8 cellular contexts compared by ENCODE assay signal in the genomic region with DNA sequence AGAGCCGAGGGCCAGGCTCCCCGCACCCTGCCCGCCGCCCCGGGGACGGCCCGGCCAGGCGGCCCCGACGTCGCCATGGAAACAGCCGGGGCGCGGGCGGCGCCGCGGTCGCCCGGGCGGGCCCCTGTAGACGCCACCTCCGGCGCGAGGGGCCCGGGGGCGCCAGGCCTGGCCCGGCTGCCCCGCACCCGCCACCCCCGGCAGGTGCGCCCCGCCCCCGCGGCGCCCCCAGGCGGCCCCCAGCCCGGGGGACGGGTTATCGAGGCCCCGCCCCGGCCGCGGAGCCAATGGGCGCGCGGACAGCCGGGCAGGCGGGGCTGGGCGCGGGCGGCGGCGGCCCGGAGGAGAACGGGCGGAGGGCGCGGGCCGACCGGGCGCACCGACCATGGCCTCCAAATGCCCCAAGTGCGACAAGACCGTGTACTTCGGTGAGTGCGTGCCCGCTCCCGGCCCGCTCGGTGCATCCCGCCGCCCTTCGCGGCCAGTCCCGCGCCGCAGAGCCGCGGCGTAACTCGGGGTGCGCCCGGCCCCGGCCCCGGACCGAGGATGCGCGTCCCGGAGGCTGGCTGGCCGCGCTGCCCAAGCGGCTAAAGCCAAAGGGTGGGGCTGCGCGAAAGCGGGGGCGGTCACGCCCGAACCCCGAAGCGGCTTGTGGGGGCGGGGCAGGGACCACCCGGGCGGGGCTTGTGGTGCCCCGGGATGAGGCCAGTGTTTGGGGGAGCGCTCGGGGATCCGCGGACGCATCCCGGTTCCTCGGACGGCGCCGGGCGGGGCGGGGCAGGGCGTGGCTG. TPM values are rescaled to one million over a fixed set of nuclear protein-coding genes. Genes with fewer than 3 reads are reported as not detected.
DNase-seq lines count a peak whose midpoint lies in the region; ATAC-seq, FAIRE-seq and TF ChIP-seq lines count a peak whose summit lies in the region.

TSS of gene CRIP2 (plus strand) at position 344 of the 791 bp plus-strand sequence. CDS start at position 386, 42 bp downstream.

- CTCF ChIA-PET in activated CD8-positive, alpha-beta memory T cell treated with anti-CD3 and anti-CD28 coated beads, Interleukin-2, amount 10 ng/mL, durations not matched to agents 7 days and 5 days (lab: Charles Lee): interaction anchor here (0.9 to 2.5 kb wide), 2 partner anchors 15 kb away, joined by 3 to 11 read pairs; no protein-coding TSS in a partner anchor

- peak within 1 kb of the TSS; percentile 97 for H3K4me2 ChIP-seq in astrocyte (ENCODE audit: low read length)

- peak within 1 kb of the TSS; percentile 69 for H2AFZ ChIP-seq in astrocyte (ENCODE audit: low read depth, low read length)

- H3K9me3 ChIP-seq in astrocyte (ENCODE audit: insufficient read depth, low read depth, low read length) (no peaks in the 10 kb centered on the region), right atrium auricular region (no peaks in the 10 kb centered on the region)

- peak; percentile 61 for ATAC-seq in activated CD8-positive, alpha-beta memory T cell treated with anti-CD3 and anti-CD28 coated beads, Interleukin-2, amount 10 ng/mL, durations not matched to agents 7 days and 5 days
- ATAC-seq in GM19397 (IDR thresholded peaks at IDR 0.05; ENCODE audit: unreplicated experiment) (no peak), GM18519 (IDR thresholded peaks at IDR 0.05; ENCODE audit: low FRiP score, unreplicated experiment) (no peak)

- peak within 1 kb of the TSS; percentile 79 for H3K27ac ChIP-seq in astrocyte (ENCODE audit: low read depth, low read length)
- peak within 1 kb of the TSS; percentile 95 to 100 for H3K27ac ChIP-seq in right atrium auricular region

- H3K4me3 ChIP-seq in astrocyte (ENCODE audit: insufficient read depth, low read depth, low read length): peak within 1 kb of the TSS; percentile 73
- peak within 1 kb of the TSS; percentile 98 to 100 for H3K4me3 ChIP-seq in right atrium auricular region

- H3K36me3 ChIP-seq in astrocyte (ENCODE audit: insufficient read depth, low read length) (no peaks in the 10 kb centered on the region), right atrium auricular region (peaks cover 21% of the 10 kb centered on the region)

- peak within 1 kb of the TSS; percentile 88 for H3K9ac ChIP-seq in astrocyte (ENCODE audit: low read length)

- TF ChIP-seq CTCF in astrocyte (IDR thresholded peaks at IDR 0.05; ENCODE audit: insufficient read depth, low read depth, low read length): no peak
- no peak for TF ChIP-seq CTCF in right atrium auricular region (IDR thresholded peaks at IDR 0.05)

- peaks cover 29% of the 10 kb centered on the region for H3K4me1 ChIP-seq in astrocyte (ENCODE audit: insufficient read depth, low read length)
- H3K4me1 ChIP-seq in right atrium auricular region: peaks cover 0 to 77% of the 10 kb centered on the region in 2 donors

- DNase-seq in activated CD8-positive, alpha-beta memory T cell treated with anti-CD3 and anti-CD28 coated beads, Interleukin-2, amount 10 ng/mL, durations not matched to agents 7 days and 5 days: no peak
- no peak for DNase-seq in activated CD8-positive, alpha-beta memory T cell treated with anti-CD3 and anti-CD28 coated beads, Interleukin-2, amount 50 U/mL, for 48 hours
- DNase-seq in NCI-H2196 treated with DMSO at 0.1 percent for 48 hours (lab: John Stamatoyannopoulos, UW; ENCODE audit: unreplicated experiment) (peak; percentile 24), astrocyte (ENCODE audit: low read depth) (no peak), right atrium auricular region (ENCODE audit: low spot score) (no peak), pulmonary artery endothelial cell (ENCODE audit: low read depth, low spot score) (no peak)

- H3K27me3 Mint-ChIP-seq in activated CD8-positive, alpha-beta memory T cell treated with anti-CD3 and anti-CD28 coated beads, Interleukin-2, amount 10 ng/mL, durations not matched to agents 7 days and 5 days: peaks cover 26% of the 10 kb centered on the region
- H3K27me3 Mint-ChIP-seq in astrocyte (ENCODE audit: low read depth, unreplicated experiment): peaks cover 1% of the 10 kb centered on the region

- H4K20me1 ChIP-seq in astrocyte (ENCODE audit: insufficient read depth, low read length): peaks cover 34% of the 10 kb centered on the region

- H3K27me3 ChIP-seq in astrocyte (ENCODE audit: insufficient read depth, low read length) (no peaks in the 10 kb centered on the region), right atrium auricular region (no peaks in the 10 kb centered on the region)

- peaks cover 2% of the 10 kb centered on the region for H3K36me3 Mint-ChIP-seq in activated CD8-positive, alpha-beta memory T cell treated with anti-CD3 and anti-CD28 coated beads, Interleukin-2, amount 10 ng/mL, durations not matched to agents 7 days and 5 days
- H3K36me3 Mint-ChIP-seq in astrocyte (ENCODE audit: low read depth, unreplicated experiment): peaks cover under 1% of the 10 kb centered on the region

- H3K27ac Mint-ChIP-seq in activated CD8-positive, alpha-beta memory T cell treated with anti-CD3 and anti-CD28 coated beads, Interleukin-2, amount 10 ng/mL, durations not matched to agents 7 days and 5 days: no peak within 1 kb of the TSS
- H3K27ac Mint-ChIP-seq in astrocyte (ENCODE audit: unreplicated experiment): no peak within 1 kb of the TSS

- no peak for FAIRE-seq in astrocyte (lab: Jason Lieb, UNC)

- H3K4me1 Mint-ChIP-seq in activated CD8-positive, alpha-beta memory T cell treated with anti-CD3 and anti-CD28 coated beads, Interleukin-2, amount 10 ng/mL, durations not matched to agents 7 days and 5 days: no peaks in the 10 kb centered on the region
- peaks cover 4% of the 10 kb centered on the region for H3K4me1 Mint-ChIP-seq in astrocyte (ENCODE audit: low read depth, unreplicated experiment)

- H3K9me3 Mint-ChIP-seq in activated CD8-positive, alpha-beta memory T cell treated with anti-CD3 and anti-CD28 coated beads, Interleukin-2, amount 10 ng/mL, durations not matched to agents 7 days and 5 days (ENCODE audit: low read depth): no peaks in the 10 kb centered on the region
- no peaks in the 10 kb centered on the region for H3K9me3 Mint-ChIP-seq in astrocyte (ENCODE audit: unreplicated experiment)

- peak within 1 kb of the TSS; percentile 40 for H3K4me3 Mint-ChIP-seq in activated CD8-positive, alpha-beta memory T cell treated with anti-CD3 and anti-CD28 coated beads, Interleukin-2, amount 10 ng/mL, durations not matched to agents 7 days and 5 days
- H3K4me3 Mint-ChIP-seq in astrocyte (ENCODE audit: unreplicated experiment): peak within 1 kb of the TSS; percentile 78

- H3K79me2 ChIP-seq in astrocyte (ENCODE audit: insufficient read depth, low read length): peaks cover 25% of the 10 kb centered on the region

RNA-seq across cellular contexts. Expression of gene CRIP2, which starts in this region (rescaled TPM):
- under 1 TPM in 1 of 2 experiments, not detected in 1; 0.68 TPM for total RNA-seq in activated CD8-positive, alpha-beta memory T cell treated with anti-CD3 and anti-CD28 coated beads, Interleukin-2, amount 10 ng/mL, durations not matched to agents 7 days and 5 days
- total RNA-seq in astrocyte: 56.0 and 71.8 TPM in 2 replicates
- 1,000 to 10,000 TPM in 1 of 2 donors, 100 to 1,000 TPM in 1; 831 to 1,272 TPM for total RNA-seq in right atrium auricular region
- 166 and 183 TPM in 2 replicates for total RNA-seq in pulmonary artery endothelial cell

Comparison
In these comparisons a context has a peak if more than half of its experiments do, and no peak if none do; other contexts are left out.
1. RNA of gene CRIP2 (total RNA-seq): 831 to 1,272 TPM in right atrium auricular region, 166 to 183 TPM in pulmonary artery endothelial cell and 56.0 to 71.8 TPM in astrocyte; 0.68 TPM in activated CD8-positive, alpha-beta memory T cell treated with anti-CD3 and anti-CD28 coated beads, Interleukin-2, amount 10 ng/mL, durations not matched to agents 7 days and 5 days; every median in the first group is over 10 times any median in the second.
2. Peak in ATAC-seq in activated CD8-positive, alpha-beta memory T cell treated with anti-CD3 and anti-CD28 coated beads, Interleukin-2, amount 10 ng/mL, durations not matched to agents 7 days and 5 days; RNA of the gene not detected or under 1 TPM.